In genomic region chr15:34721802-34722795, GRCh38 we compare ENCODE assay signal across 8 cellular contexts. TPM values are rescaled to one million over a fixed set of nuclear protein-coding genes. Genes with fewer than 3 reads are reported as not detected.
DNase-seq lines count a peak whose midpoint lies in the region; ATAC-seq and TF ChIP-seq lines count a peak whose summit lies in the region.

No MANE protein-coding gene starts in this region.

- H3K36me3 Mint-ChIP-seq in GM23338 (ENCODE audit: low read depth) (0 out of 3 replicates have a peak, but pooled peaks cover 2% of the 10 kb centered on the region), neural crest cell (ENCODE audit: low read depth) (no peaks in the 10 kb centered on the region)
- H3K36me3 Mint-ChIP-seq in activated naive CD4-positive, alpha-beta T cell treated with anti-CD3 and anti-CD28 coated beads for 36 hours (ENCODE audit: low read depth), result no peaks in the 10 kb centered on the region

- no peaks in the 10 kb centered on the region for H4K20me1 ChIP-seq in GM23338 (replicated peaks; ENCODE audit: insufficient read depth)

- H3K4me3 Mint-ChIP-seq in GM23338, result peak overlapping the region; percentile 63
- H3K4me3 Mint-ChIP-seq in neural crest cell, result peak overlapping the region; percentile 48
- H3K4me3 Mint-ChIP-seq in activated naive CD4-positive, alpha-beta T cell treated with anti-CD3 and anti-CD28 coated beads for 36 hours, result no peak overlapping the region

- intact Hi-C loops in Panc1 (cut with micrococcal nuclease; ENCODE audit: unreplicated experiment), result no loop called here
- intact Hi-C loops in activated naive CD4-positive, alpha-beta T cell treated with anti-CD3 and anti-CD28 coated beads for 36 hours (cut with micrococcal nuclease), result no loop called here

- POLR2A ChIA-PET in Panc1 (lab: Charles Lee), result no interaction called here

- H3K4me2 ChIP-seq in GM23338, result peak overlapping the region; percentile 67

- H3K4me1 Mint-ChIP-seq in GM23338 (peaks cover 29% of the 10 kb centered on the region), neural crest cell (peaks cover 35% of the 10 kb centered on the region)
- H3K4me1 Mint-ChIP-seq in activated naive CD4-positive, alpha-beta T cell treated with anti-CD3 and anti-CD28 coated beads for 36 hours (ENCODE audit: low read depth), result no peaks in the 10 kb centered on the region

- in situ Hi-C loops in Panc1 (cut with HindIII; ENCODE audit: low pct_unique_long_range_greater_than_20kb, low sequenced_read_pairs), result no loop called here

- CTCF ChIA-PET in Panc1 (lab: Charles Lee), result no interaction called here
- CTCF ChIA-PET in activated naive CD4-positive, alpha-beta T cell treated with anti-CD3 and anti-CD28 coated beads for 36 hours (lab: Charles Lee), result no interaction called here

- H3K27me3 ChIP-seq in GM23338 (ENCODE audit: insufficient read depth) (no peaks in the 10 kb centered on the region), Panc1 (ENCODE audit: control insufficient read depth, insufficient read depth, low read length) (peaks cover 9% of the 10 kb centered on the region)

- H3K9me2 ChIP-seq in GM23338 (ENCODE audit: insufficient read depth), result no peaks in the 10 kb centered on the region

- H3K9me3 ChIP-seq in Panc1 (ENCODE audit: control insufficient read depth, insufficient read depth, low read depth, low read length), result no peaks in the 10 kb centered on the region

- DNase-seq in GM23338 (ENCODE audit: low spot score), result peak; percentile 79
- DNase-seq in Panc1 (ENCODE audit: low read depth, low spot score), result no peak
- DNase-seq in fibroblast of pulmonary artery (ENCODE audit: low read depth), result peak; percentile 30
- DNase-seq in neural crest cell (ENCODE audit: low read depth, low spot score), result peak; percentile 48
- DNase-seq in T-helper 1 cell, result no peak
- no peak for DNase-seq in activated naive CD4-positive, alpha-beta T cell treated with anti-CD3 and anti-CD28 coated beads for 36 hours

- H3K27me3 Mint-ChIP-seq in GM23338 (ENCODE audit: insufficient read depth, low read depth, poor library complexity), result peaks cover 2% of the 10 kb centered on the region
- peaks cover 5% of the 10 kb centered on the region for H3K27me3 Mint-ChIP-seq in neural crest cell (ENCODE audit: low read depth)
- peaks cover 40% of the 10 kb centered on the region for H3K27me3 Mint-ChIP-seq in activated naive CD4-positive, alpha-beta T cell treated with anti-CD3 and anti-CD28 coated beads for 36 hours (ENCODE audit: low read depth)

- H2AFZ ChIP-seq in GM23338, result peak overlapping the region; percentile 93

- BruUV-seq in Panc1 (replicated peaks; lab: Mats Ljungman, UMichigan), result no TSS peak

- H3K4me3 ChIP-seq in GM23338 (peak overlapping the region; percentile 47), Panc1 (ENCODE audit: low read depth in 2 of 2, low read length in 2 of 2) (peak overlapping the region in 1 of 2 experiments; percentile 9; a peak in 3 of 4 replicates), fibroblast of pulmonary artery (replicated peaks; ENCODE audit: low read depth, low read length) (no peak overlapping the region)

- H3F3A ChIP-seq in GM23338 (replicated peaks; ENCODE audit: low read depth), result no peaks in the 10 kb centered on the region

- H3K27ac Mint-ChIP-seq in GM23338 (no peak overlapping the region; the same call in 1 of the 2 replicates), neural crest cell (ENCODE audit: unreplicated experiment) (peak overlapping the region; percentile 16)
- H3K27ac Mint-ChIP-seq in activated naive CD4-positive, alpha-beta T cell treated with anti-CD3 and anti-CD28 coated beads for 36 hours, result no peak overlapping the region

- 0 out of 4 replicates have a peak, but pooled peaks of 1 of the 2 experiments have one; percentile 3 for TF ChIP-seq CTCF in GM23338 (conservative IDR thresholded peaks at IDR 0.05; ENCODE audit: low read depth in 2 of 2)
- peak; percentile 18; the same call in 1 of the 2 replicates for TF ChIP-seq CTCF in Panc1 (IDR thresholded peaks at IDR 0.05)
- peak; percentile 16 for TF ChIP-seq CTCF in fibroblast of pulmonary artery (IDR thresholded peaks at IDR 0.05; ENCODE audit: low read length, missing control alignments)
- TF ChIP-seq CTCF in neural crest cell (conservative IDR thresholded peaks at IDR 0.05), result no peak

- no peaks in the 10 kb centered on the region for H3K79me2 ChIP-seq in GM23338 (replicated peaks; ENCODE audit: insufficient read depth)

- H3K9me3 Mint-ChIP-seq in GM23338 (peaks cover 6% of the 10 kb centered on the region; the same call in 2 of the 3 replicates), neural crest cell (no peaks in the 10 kb centered on the region)
- no peaks in the 10 kb centered on the region for H3K9me3 Mint-ChIP-seq in activated naive CD4-positive, alpha-beta T cell treated with anti-CD3 and anti-CD28 coated beads for 36 hours

- ATAC-seq in GM23338 (peak; percentile 95), Panc1 (peak; percentile 83), HG02642 (IDR thresholded peaks at IDR 0.05; ENCODE audit: poor library complexity, unreplicated experiment) (no peak), GM18517 (IDR thresholded peaks at IDR 0.05; ENCODE audit: unreplicated experiment) (no peak)

- H3K27ac ChIP-seq in GM23338 (ENCODE audit: low read depth), result no peak overlapping the region
- no peak overlapping the region for H3K27ac ChIP-seq in Panc1 (ENCODE audit: low read length)

- H3K4me1 ChIP-seq in GM23338 (ENCODE audit: insufficient read depth) (peaks cover 37% of the 10 kb centered on the region), Panc1 (ENCODE audit: control insufficient read depth, insufficient read depth, low read length) (no peaks in the 10 kb centered on the region)

- no peaks in the 10 kb centered on the region for H3K36me3 ChIP-seq in GM23338 (ENCODE audit: insufficient read depth)
- H3K36me3 ChIP-seq in Panc1 (ENCODE audit: control insufficient read depth, insufficient read depth, low read length), result no peaks in the 10 kb centered on the region

TF ChIP-seq in GM23338, 12 proteins besides CTCF, POLR2A, EP300 and RAD21:
- TF ChIP-seq STAT1 (IDR thresholded peaks at IDR 0.05; ENCODE audit: unreplicated experiment), result no peak
- TF ChIP-seq POLR2AphosphoS5 (IDR thresholded peaks at IDR 0.05; ENCODE audit: low read depth), result peak; percentile 58
TF ChIP-seq in GM23338: peak in this region for 1.

RNA-seq across cellular contexts. Expression of gene GJD2, which starts 32.7 kb away (rescaled TPM):
- total RNA-seq in GM23338 (2014; rRNA removed; shearing (Covaris generic)), result 0.27 and 0.63 TPM in 2 replicates
- polyA plus RNA-seq in GM23338 (2016; fragmentation: Nextera tagmentation; extraction: Ambion mirVana), result 0.29 and 0.38 TPM in 2 replicates
- total RNA-seq in Panc1 (2021; ENCODE audit: unreplicated experiment) (not detected), neural crest cell (0.07 TPM in 1 of 2 replicates, not detected in the other)
- polyA plus RNA-seq in Panc1 (2012; ENCODE audit: insufficient read length), result not detected
- total RNA-seq in activated naive CD4-positive, alpha-beta T cell treated with anti-CD3 and anti-CD28 coated beads for 36 hours, result not detected

Comparison
In these comparisons a context has a peak if more than half of its experiments do, and no peak if none do; other contexts are left out.
1. ATAC-seq: peak in GM23338 (single experiment) and Panc1 (single experiment); none in HG02642 (single experiment) and GM18517 (single experiment).
2. DNase-seq: peak in GM23338 (single experiment), fibroblast of pulmonary artery (single experiment) and neural crest cell (single experiment); none in Panc1 (single experiment), T-helper 1 cell (0 of 5) and activated naive CD4-positive, alpha-beta T cell treated with anti-CD3 and anti-CD28 coated beads for 36 hours (single experiment).